ENCODE assay signal across 17 cellular contexts in genomic region chr19:28887920-28888618, GRCh38.
DNase-seq lines count a peak whose midpoint lies in the region; ATAC-seq and TF ChIP-seq lines count a peak whose summit lies in the region.
"Had no signal": no experiment of that assay in that cellular context is flagged by ENCODE, and none has a peak within 500 bp of the region (broad histone marks: within the 10 kb centered on the region; RNA-seq: fewer than 3 reads in every experiment).

No MANE protein-coding gene starts in this region.

- H3K27me3 Mint-ChIP-seq in stimulated activated naive CD8-positive, alpha-beta T cell treated with anti-CD3 and anti-CD28 coated beads, Interleukin-15, amount 100 ng/mL, for 72 hours, result peaks cover 8% of the 10 kb centered on the region
- peaks cover 15% of the 10 kb centered on the region for H3K27me3 Mint-ChIP-seq in nephron progenitor cell (ENCODE audit: low read depth, poor library complexity)

- H3K4me1 Mint-ChIP-seq in stimulated activated naive CD8-positive, alpha-beta T cell treated with anti-CD3 and anti-CD28 coated beads, Interleukin-15, amount 100 ng/mL, for 72 hours, result no peaks in the 10 kb centered on the region
- peaks cover 33% of the 10 kb centered on the region for H3K4me1 Mint-ChIP-seq in nephron progenitor cell
- H3K4me1 Mint-ChIP-seq: CD8-positive, alpha-beta memory T cell had no signal

- H3K36me3 Mint-ChIP-seq in nephron progenitor cell (ENCODE audit: low read depth), result no peaks in the 10 kb centered on the region
- H3K36me3 Mint-ChIP-seq: CD8-positive, alpha-beta memory T cell had no signal

- no peak overlapping the region for H3K4me3 Mint-ChIP-seq in stimulated activated naive CD8-positive, alpha-beta T cell treated with anti-CD3 and anti-CD28 coated beads, Interleukin-15, amount 100 ng/mL, for 72 hours
- no peak overlapping the region for H3K4me3 Mint-ChIP-seq in nephron progenitor cell
- H3K4me3 Mint-ChIP-seq: CD8-positive, alpha-beta memory T cell had no signal

- peak; percentile 37 for ATAC-seq in stimulated activated naive CD8-positive, alpha-beta T cell treated with anti-CD3 and anti-CD28 coated beads, Interleukin-15, amount 100 ng/mL, for 72 hours
- no peak for ATAC-seq in stimulated activated naive CD8-positive, alpha-beta T cell treated with anti-CD3 and anti-CD28 coated beads, Interleukin-15, Interleukin-2, amounts not matched to agents 100 U/mL and 50 U/mL, for 24 hours
- ATAC-seq: HCT116, K562, PC-3 had no signal

- no peak for TF ChIP-seq CTCF in nephron progenitor cell (IDR thresholded peaks at IDR 0.05)

- DNase-seq in stimulated activated naive CD8-positive, alpha-beta T cell treated with anti-CD3 and anti-CD28 coated beads, Interleukin-15, amount 100 ng/mL, for 72 hours, result peak in 1 of 2 donors; percentile 10
- no peak for DNase-seq in stimulated activated naive CD8-positive, alpha-beta T cell treated with anti-CD3 and anti-CD28 coated beads, Interleukin-15, Interleukin-2, amounts not matched to agents 100 U/mL and 50 U/mL, for 24 hours
- DNase-seq in iPS-NIHi11 (ENCODE audit: low spot score) (peak; percentile 49), nephron progenitor cell (peak; percentile 62), NCI-H226 (no peak), NCI-H1694 treated with DMSO at 0.1 percent for 48 hours (lab: John Stamatoyannopoulos, UW) (no peak), foreskin melanocyte (no peak), superior temporal gyrus (ENCODE audit: extremely low spot score) (no peak)
- DNase-seq: CD8-positive, alpha-beta memory T cell; DMS79; NCI-H1417; NCI-H2029; NCI-H510A; NCI-H82; PC-3 had no signal

- no peaks in the 10 kb centered on the region for H3K9me3 Mint-ChIP-seq in stimulated activated naive CD8-positive, alpha-beta T cell treated with anti-CD3 and anti-CD28 coated beads, Interleukin-15, amount 100 ng/mL, for 72 hours
- H3K9me3 Mint-ChIP-seq in nephron progenitor cell, result peaks cover 4% of the 10 kb centered on the region

- no peak overlapping the region for H3K27ac Mint-ChIP-seq in stimulated activated naive CD8-positive, alpha-beta T cell treated with anti-CD3 and anti-CD28 coated beads, Interleukin-15, amount 100 ng/mL, for 72 hours
- no peak overlapping the region for H3K27ac Mint-ChIP-seq in nephron progenitor cell
- H3K27ac Mint-ChIP-seq: CD8-positive, alpha-beta memory T cell had no signal

Comparison
In these comparisons a context has a peak if more than half of its experiments do, and no peak if none do; other contexts are left out.
1. DNase-seq: peak in iPS-NIHi11 (single experiment) and nephron progenitor cell (single experiment); none in stimulated activated naive CD8-positive, alpha-beta T cell treated with anti-CD3 and anti-CD28 coated beads, Interleukin-15, Interleukin-2, amounts not matched to agents 100 U/mL and 50 U/mL, for 24 hours (single experiment), NCI-H226 (single experiment), NCI-H1694 treated with DMSO at 0.1 percent for 48 hours (single experiment), foreskin melanocyte (single experiment) and superior temporal gyrus (single experiment).